10 cellular contexts compared by ENCODE assay signal in the genomic region with DNA sequence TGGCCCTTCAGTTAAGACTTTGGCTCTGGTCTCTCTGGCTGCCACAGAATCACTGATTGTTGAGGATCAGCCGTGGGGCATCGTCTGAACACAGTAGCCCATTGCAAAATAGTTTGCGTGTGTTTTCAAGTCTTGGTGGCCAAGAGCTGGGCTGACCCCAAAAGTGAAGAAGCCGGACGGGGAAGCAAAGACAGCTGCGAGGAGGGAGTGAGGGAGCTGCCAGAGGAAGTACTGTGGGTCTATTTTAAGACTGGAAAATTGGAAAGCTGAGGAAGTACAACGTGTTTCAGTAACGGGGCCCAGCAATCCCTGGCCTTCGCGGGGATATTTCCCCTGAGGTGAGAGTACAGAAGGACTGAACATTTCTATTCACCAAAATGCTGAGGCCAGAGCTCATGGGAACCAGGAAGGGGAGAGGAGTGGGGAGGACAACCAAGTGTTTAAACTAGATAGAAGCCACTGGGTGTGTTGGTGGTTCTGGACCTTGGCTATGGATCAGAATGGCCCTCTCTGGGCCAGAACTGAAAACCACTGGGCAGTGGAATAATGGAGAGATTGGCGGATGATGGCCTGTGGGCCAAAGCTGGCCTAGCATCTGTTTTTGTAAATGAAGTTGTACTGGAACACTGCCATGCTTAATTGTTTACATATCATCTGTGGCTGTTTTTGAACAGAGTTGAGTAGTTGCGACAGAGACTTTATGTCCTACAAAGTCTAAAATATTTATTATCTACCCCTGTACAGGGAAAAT. TPM values are rescaled to one million over a fixed set of nuclear protein-coding genes. Genes with fewer than 3 reads are reported as not detected.
DNase-seq lines count a peak whose midpoint lies in the region; ATAC-seq and TF ChIP-seq lines count a peak whose summit lies in the region.
"Had no signal": no experiment of that assay in that cellular context is flagged by ENCODE, and none has a peak within 500 bp of the region (broad histone marks: within the 10 kb centered on the region; RNA-seq: fewer than 3 reads in every experiment).

No MANE protein-coding gene starts in this region.

- TF ChIP-seq CTCF in gastroesophageal sphincter (IDR thresholded peaks at IDR 0.05) (no peak), neural crest cell (conservative IDR thresholded peaks at IDR 0.05) (no peak), upper lobe of left lung (IDR thresholded peaks at IDR 0.05) (no peak)

- WGBS in gastroesophageal sphincter (ENCODE audit: low coverage in 1 of 2), 2 donors: 23 to 27% methylated on average over 10 to 12 of the region's 12 CpGs
- WGBS in upper lobe of left lung, 2 donors: 38 to 49% methylated on average over 12 of the region's 12 CpGs

- peaks cover 15% of the 10 kb centered on the region for H3K4me1 Mint-ChIP-seq in neural crest cell
- peaks cover 7% of the 10 kb centered on the region for H3K4me1 Mint-ChIP-seq in activated T-helper 2 cell treated with anti-CD3 and anti-CD28 coated beads, Interferon-gamma antibody, Interleukin-2, Interleukin-4, amounts not matched to agents 10 μg/mL and 5 μg/mL and 100 μg/mL, durations not matched to agents 14 hours and 24 hours and 36 hours (ENCODE audit: low read depth)

- ATAC-seq in gastroesophageal sphincter (peak; percentile 89), upper lobe of left lung (ENCODE audit: low FRiP score in 2 of 2) (peak; percentile 65 to 91)
- ATAC-seq: T-cell had no signal

- peak overlapping the region; percentile 81 for H3K27ac Mint-ChIP-seq in neural crest cell (ENCODE audit: unreplicated experiment)
- H3K27ac Mint-ChIP-seq in activated T-helper 2 cell treated with anti-CD3 and anti-CD28 coated beads, Interferon-gamma antibody, Interleukin-2, Interleukin-4, amounts not matched to agents 10 μg/mL and 5 μg/mL and 100 μg/mL, durations not matched to agents 14 hours and 24 hours and 36 hours: no peak overlapping the region
- H3K27ac Mint-ChIP-seq: T-cell had no signal

- no peaks in the 10 kb centered on the region for H3K27me3 Mint-ChIP-seq in neural crest cell (ENCODE audit: low read depth)
- no peaks in the 10 kb centered on the region for H3K27me3 Mint-ChIP-seq in activated T-helper 2 cell treated with anti-CD3 and anti-CD28 coated beads, Interferon-gamma antibody, Interleukin-2, Interleukin-4, amounts not matched to agents 10 μg/mL and 5 μg/mL and 100 μg/mL, durations not matched to agents 14 hours and 24 hours and 36 hours (ENCODE audit: low read depth)
- H3K27me3 Mint-ChIP-seq: T-cell had no signal

- intact Hi-C loops in activated T-helper 2 cell treated with anti-CD3 and anti-CD28 coated beads, Interferon-gamma antibody, Interleukin-2, Interleukin-4, amounts not matched to agents 10 μg/mL and 5 μg/mL and 100 μg/mL, durations not matched to agents 14 hours and 24 hours and 36 hours (cut with micrococcal nuclease): no loop called here

- no peak for TF ChIP-seq EP300 in gastroesophageal sphincter (IDR thresholded peaks at IDR 0.05)
- no peak for TF ChIP-seq EP300 in upper lobe of left lung (IDR thresholded peaks at IDR 0.05)

- no peak overlapping the region for H3K4me3 Mint-ChIP-seq in neural crest cell
- no peak overlapping the region for H3K4me3 Mint-ChIP-seq in activated T-helper 2 cell treated with anti-CD3 and anti-CD28 coated beads, Interferon-gamma antibody, Interleukin-2, Interleukin-4, amounts not matched to agents 10 μg/mL and 5 μg/mL and 100 μg/mL, durations not matched to agents 14 hours and 24 hours and 36 hours (ENCODE audit: low read depth)
- H3K4me3 Mint-ChIP-seq: T-cell had no signal

- peaks cover 0 to 23% (median 14%) of the 10 kb centered on the region in 3 donors for H3K4me1 ChIP-seq in gastroesophageal sphincter
- H3K4me1 ChIP-seq in upper lobe of left lung: peaks cover 16 to 27% (median 19%) of the 10 kb centered on the region in 4 donors

- DNase-seq in amniotic epithelial cell (ENCODE audit: low read depth) (peak; percentile 35), neural crest cell (ENCODE audit: low read depth, low spot score) (no peak), upper lobe of left lung (no peak), kidney glomerular epithelial cell (lab: John Stamatoyannopoulos, UW) (no peak), NCI-H1930 (lab: John Stamatoyannopoulos, UW) (no peak)
- no peak for DNase-seq in activated T-helper 2 cell treated with anti-CD3 and anti-CD28 coated beads, Interferon-gamma antibody, Interleukin-2, Interleukin-4, amounts not matched to agents 10 μg/mL and 5 μg/mL and 100 μg/mL, durations not matched to agents 14 hours and 24 hours and 36 hours (ENCODE audit: low spot score)
- DNase-seq in activated naive CD4-positive, alpha-beta T cell (lab: John Stamatoyannopoulos, UW): no peak
- DNase-seq: NCI-H2107, T-cell had no signal

- peaks cover 15% of the 10 kb centered on the region for H3K36me3 Mint-ChIP-seq in neural crest cell (ENCODE audit: low read depth)
- no peaks in the 10 kb centered on the region for H3K36me3 Mint-ChIP-seq in activated T-helper 2 cell treated with anti-CD3 and anti-CD28 coated beads, Interferon-gamma antibody, Interleukin-2, Interleukin-4, amounts not matched to agents 10 μg/mL and 5 μg/mL and 100 μg/mL, durations not matched to agents 14 hours and 24 hours and 36 hours (ENCODE audit: low read depth)
- H3K36me3 Mint-ChIP-seq: T-cell had no signal

- H3K4me3 ChIP-seq in gastroesophageal sphincter (no peak overlapping the region), upper lobe of left lung (no peak overlapping the region)

- H3K9me3 Mint-ChIP-seq in neural crest cell: peaks cover 13% of the 10 kb centered on the region
- no peaks in the 10 kb centered on the region for H3K9me3 Mint-ChIP-seq in activated T-helper 2 cell treated with anti-CD3 and anti-CD28 coated beads, Interferon-gamma antibody, Interleukin-2, Interleukin-4, amounts not matched to agents 10 μg/mL and 5 μg/mL and 100 μg/mL, durations not matched to agents 14 hours and 24 hours and 36 hours
- H3K9me3 Mint-ChIP-seq: T-cell had no signal

- H3K27me3 ChIP-seq in gastroesophageal sphincter: no peaks in the 10 kb centered on the region
- H3K27me3 ChIP-seq in upper lobe of left lung: no peaks in the 10 kb centered on the region

- no peak for TF ChIP-seq POLR2A in gastroesophageal sphincter (IDR thresholded peaks at IDR 0.05)
- TF ChIP-seq POLR2A in upper lobe of left lung (IDR thresholded peaks at IDR 0.05): no peak

- peaks cover 0 to 6% (median 0%) of the 10 kb centered on the region in 3 donors for H3K9me3 ChIP-seq in gastroesophageal sphincter
- no peaks in the 10 kb centered on the region for H3K9me3 ChIP-seq in upper lobe of left lung

- H3K36me3 ChIP-seq in gastroesophageal sphincter (no peaks in the 10 kb centered on the region), upper lobe of left lung (no peaks in the 10 kb centered on the region)

- peak overlapping the region; percentile 61 to 83 (median 74) for H3K27ac ChIP-seq in gastroesophageal sphincter
- H3K27ac ChIP-seq in upper lobe of left lung: peak overlapping the region; percentile 58 to 74 (median 64)

RNA-seq across cellular contexts. Expression of gene LIMD1, which starts 34.1 kb away (rescaled TPM):
- 10 to 100 TPM; 17.3 to 42.7 (median 33.3) TPM for total RNA-seq in gastroesophageal sphincter
- total RNA-seq in neural crest cell: 41.8 and 44.4 TPM in 2 replicates
- 100 to 1,000 TPM in 2 of 6 donors, 10 to 100 TPM in 4; 78.6 to 176 (median 87.8) TPM for total RNA-seq in upper lobe of left lung
- total RNA-seq in activated T-helper 2 cell treated with anti-CD3 and anti-CD28 coated beads, Interferon-gamma antibody, Interleukin-2, Interleukin-4, amounts not matched to agents 10 μg/mL and 5 μg/mL and 100 μg/mL, durations not matched to agents 14 hours and 24 hours and 36 hours: 42.3 and 43.2 TPM in 2 replicates
